In genomic region chr3:158631986-158632385, GRCh38 we compare ENCODE assay signal across 21 cellular contexts. TPM values are rescaled to one million over a fixed set of nuclear protein-coding genes. Genes with fewer than 3 reads are reported as not detected.
A peak's percentile ranks its signal among the peaks of the same experiment; 100 is the strongest.
DNase-seq lines count a peak whose midpoint lies in the region; FAIRE-seq and TF ChIP-seq lines count a peak whose summit lies in the region.
"Had no signal": no experiment of that assay in that cellular context is flagged by ENCODE, and none has a peak within 500 bp of the region (broad histone marks: within the 10 kb centered on the region; RNA-seq: fewer than 3 reads in every experiment).

No MANE protein-coding gene starts in this region.

- FAIRE-seq in D721Med (lab: Jason Lieb, UNC) = no peak
- FAIRE-seq: A204.1, G401.6, GM12892, H54 had no signal

- H3K79me2 ChIP-seq in mammary epithelial cell (ENCODE audit: insufficient read depth, low read length) = no peaks in the 10 kb centered on the region
- no peaks in the 10 kb centered on the region for H3K79me2 ChIP-seq in MM.1S (ENCODE audit: low read length)

- H3K36me3 ChIP-seq in iPS DF 6.9 (ENCODE audit: control insufficient read depth, insufficient read depth, low read length) (no peaks in the 10 kb centered on the region), neuron (ENCODE audit: insufficient read depth, low read length) (no peaks in the 10 kb centered on the region), mammary epithelial cell (ENCODE audit: insufficient read depth, low read length) (no peaks in the 10 kb centered on the region), MM.1S (replicated peaks; ENCODE audit: insufficient read depth, low read length) (no peaks in the 10 kb centered on the region)
- H3K36me3 ChIP-seq: BLaER1 had no signal

- no peaks in the 10 kb centered on the region for H3F3A ChIP-seq in MM.1S (ENCODE audit: insufficient read depth, low read length)

- H3K27ac ChIP-seq in iPS DF 6.9 (ENCODE audit: low read length) (no peak overlapping the region), mammary epithelial cell (ENCODE audit: insufficient read depth, low read depth, low read length) (no peak overlapping the region), MM.1S (ENCODE audit: low read length) (no peak overlapping the region)
- H3K27ac ChIP-seq: 22Rv1, BLaER1, C4-2B, GM23248 had no signal

- CTCF ChIA-PET in mammary epithelial cell (lab: Charles Lee; ENCODE audit: low non-redundant PET) = no interaction called here

- TF ChIP-seq CTCF in D721Med (IDR thresholded peaks at IDR 0.05; ENCODE audit: insufficient read depth, missing control alignments) (no peak), mammary epithelial cell (conservative IDR thresholded peaks at IDR 0.05 in 1 of 2, IDR thresholded peaks at IDR 0.05 in 1 of 2; ENCODE audit: extremely low read depth in 1 of 2, insufficient read depth in 1 of 2, low read depth in 1 of 2, low read length in 2 of 2) (no peak), MM.1S (IDR thresholded peaks at IDR 0.05; ENCODE audit: low read length) (no peak)

- H2AFZ ChIP-seq in neuron (ENCODE audit: low read depth, low read length) = peak overlapping the region; percentile 24
- H2AFZ ChIP-seq in mammary epithelial cell (ENCODE audit: low read depth, low read length) = no peak overlapping the region
- H2AFZ ChIP-seq in MM.1S (ENCODE audit: low read length) = no peak overlapping the region
- H2AFZ ChIP-seq: GM23248 had no signal

- in situ Hi-C loops in mammary epithelial cell (cut with MboI; ENCODE audit: low sequenced_read_pairs in 2 of 2) = no loop called here

- H4K20me1 ChIP-seq in mammary epithelial cell (ENCODE audit: insufficient read depth, low read length) (no peaks in the 10 kb centered on the region), MM.1S (ENCODE audit: insufficient read depth, low read length) (no peaks in the 10 kb centered on the region)
- H4K20me1 ChIP-seq: BLaER1 had no signal

- no peaks in the 10 kb centered on the region for H3K9me2 ChIP-seq in MM.1S (replicated peaks; ENCODE audit: insufficient read depth, low read length)

- DNase-seq in NCI-H82 treated with DMSO at 0.1 percent for 48 hours (lab: John Stamatoyannopoulos, UW; ENCODE audit: unreplicated experiment) = peak; percentile 32
- DNase-seq in NCI-H82 (lab: John Stamatoyannopoulos, UW) = no peak
- DNase-seq in iPS DF 6.9 (ENCODE audit: low read depth, low spot score) = peak; percentile 2
- DNase-seq in D721Med (ENCODE audit: insufficient read length, low spot score) = no peak
- DNase-seq in mammary epithelial cell = no peak
- no peak for DNase-seq in stimulated activated CD4-positive, alpha-beta T cell treated with anti-CD3 and anti-CD28 coated beads, Interleukin-2, amount 100 ng/mL, for 48 hours
- no peak for DNase-seq in MM.1S
- DNase-seq: CD4-positive, CD25-positive, alpha-beta regulatory T cell; CD8-positive, alpha-beta T cell; DMS79 treated with DMSO at 0.1 percent for 48 hours; GM23248; HCEC 1CT had no signal

- H3K4me1 ChIP-seq in iPS DF 6.9 (ENCODE audit: control insufficient read depth, insufficient read depth, low read length) = peaks cover 3% of the 10 kb centered on the region; the same call in 1 of the 2 replicates
- peaks cover 16% of the 10 kb centered on the region for H3K4me1 ChIP-seq in neuron (ENCODE audit: insufficient read depth, low read length)
- H3K4me1 ChIP-seq in mammary epithelial cell (ENCODE audit: insufficient read depth, low read length) = no peaks in the 10 kb centered on the region
- no peaks in the 10 kb centered on the region for H3K4me1 ChIP-seq in MM.1S (ENCODE audit: low read length)
- H3K4me1 ChIP-seq: BLaER1 had no signal

- H3K4me3 ChIP-seq in iPS DF 6.9 (ENCODE audit: low read length) (no peak overlapping the region), neuron (ENCODE audit: low read length) (no peak overlapping the region), mammary epithelial cell (replicated peaks in 1 of 3; ENCODE audit: insufficient read depth in 1 of 3, low read depth in 2 of 3, low read length in 3 of 3) (no peak overlapping the region), MM.1S (ENCODE audit: low read length) (no peak overlapping the region)
- H3K4me3 ChIP-seq: BLaER1, GM23248 had no signal

- BruUV-seq in mammary epithelial cell (replicated peaks; lab: Mats Ljungman, UMichigan) = no TSS peak

- H3K27me3 ChIP-seq in iPS DF 6.9 (ENCODE audit: control insufficient read depth, insufficient read depth, low read length) = no peaks in the 10 kb centered on the region
- H3K27me3 ChIP-seq in neuron (ENCODE audit: insufficient read depth, low read length) = no peaks in the 10 kb centered on the region
- peaks cover 2% of the 10 kb centered on the region for H3K27me3 ChIP-seq in mammary epithelial cell (ENCODE audit: insufficient read depth, low read length)
- no peaks in the 10 kb centered on the region for H3K27me3 ChIP-seq in MM.1S (replicated peaks; ENCODE audit: insufficient read depth, low read length)
- H3K27me3 ChIP-seq: BLaER1 had no signal

- dilution Hi-C loops in mammary epithelial cell (cut with HindIII; ENCODE audit: low sequenced_read_pairs) = no loop called here

- H3K9ac ChIP-seq in mammary epithelial cell (ENCODE audit: insufficient read depth, low read length) (no peak overlapping the region), MM.1S (ENCODE audit: low read length) (no peak overlapping the region)
- H3K9ac ChIP-seq: BLaER1, GM23248 had no signal

- H3K9me3 ChIP-seq in iPS DF 6.9 (ENCODE audit: control insufficient read depth, insufficient read depth, low read length) (no peaks in the 10 kb centered on the region), neuron (ENCODE audit: low read length) (peaks cover 2% of the 10 kb centered on the region), mammary epithelial cell (replicated peaks; ENCODE audit: insufficient read depth, low read length) (no peaks in the 10 kb centered on the region), MM.1S (replicated peaks; ENCODE audit: insufficient read depth, low read length) (no peaks in the 10 kb centered on the region)
- H3K9me3 ChIP-seq: BLaER1 had no signal

- intact Hi-C loops in mammary epithelial cell (cut with micrococcal nuclease) = no loop called here

- H3K4me2 ChIP-seq in mammary epithelial cell (ENCODE audit: insufficient read depth, low read depth, low read length) (no peak overlapping the region), MM.1S (ENCODE audit: low read depth, low read length) (no peak overlapping the region)
- H3K4me2 ChIP-seq: BLaER1 had no signal

RNA-seq across cellular contexts. Expression of gene GFM1, which starts 12.3 kb away (rescaled TPM):
- total RNA-seq in mammary epithelial cell = 10 to 100 TPM; 42.1 to 52.3 TPM
- 18.6 TPM for polyA plus RNA-seq in mammary epithelial cell
- polyA minus RNA-seq in mammary epithelial cell = 38.2 TPM

RNA-seq across cellular contexts. Expression of gene LXN, which starts 40.5 kb away (rescaled TPM):
- total RNA-seq in mammary epithelial cell = 1 to 10 TPM; 6.4 to 9.2 TPM
- 6.8 TPM for polyA plus RNA-seq in mammary epithelial cell
- 2.0 TPM for polyA minus RNA-seq in mammary epithelial cell
- total RNA-seq: Daoy had no signal

Comparison
In these comparisons a context has a peak if more than half of its experiments do, and no peak if none do; other contexts are left out.
1. DNase-seq: peak in NCI-H82 treated with DMSO at 0.1 percent for 48 hours (single experiment) and iPS DF 6.9 (single experiment); none in NCI-H82 (single experiment), D721Med (single experiment), mammary epithelial cell (single experiment), stimulated activated CD4-positive, alpha-beta T cell treated with anti-CD3 and anti-CD28 coated beads, Interleukin-2, amount 100 ng/mL, for 48 hours (0 of 2) and MM.1S (single experiment).